ENCODE assay signal across 18 cellular contexts in the genomic region with DNA sequence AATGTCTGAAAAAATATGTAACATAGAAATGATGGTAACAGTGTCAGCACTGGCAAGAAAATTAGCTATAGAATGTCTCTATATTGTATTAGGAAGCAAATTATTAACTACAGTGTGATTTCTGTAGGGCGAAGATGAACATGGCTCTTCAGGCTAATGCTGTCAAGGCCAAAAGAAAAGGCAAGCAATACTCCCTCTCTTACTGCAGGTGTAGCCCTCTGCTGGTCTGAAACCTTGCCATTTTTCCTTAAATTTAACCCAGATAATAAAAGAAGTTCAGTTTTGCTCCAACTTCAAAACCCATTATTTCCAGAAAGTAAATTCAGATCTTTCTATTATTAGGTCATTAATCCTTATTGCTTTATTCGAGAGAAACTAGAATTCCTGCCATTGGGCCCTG.
A peak's percentile ranks its signal among the peaks of the same experiment; 100 is the strongest.
DNase-seq lines count a peak whose midpoint lies in the region; ATAC-seq and TF ChIP-seq lines count a peak whose summit lies in the region.
"Had no signal": no experiment of that assay in that cellular context is flagged by ENCODE, and none has a peak within 500 bp of the region (broad histone marks: within the 10 kb centered on the region; RNA-seq: fewer than 3 reads in every experiment).

No MANE protein-coding gene starts in this region.

- H3K27ac Mint-ChIP-seq in progenitor cell of endocrine pancreas = no peak overlapping the region
- H3K27ac Mint-ChIP-seq in activated CD4-positive, alpha-beta memory T cell treated with anti-CD3 and anti-CD28 coated beads, Interleukin-2, amount 10 ng/mL, durations not matched to agents 7 days and 5 days = no peak overlapping the region
- H3K27ac Mint-ChIP-seq: activated CD4-positive, alpha-beta memory T cell treated with anti-CD3 and anti-CD28 coated beads for 36 hours; activated naive CD8-positive, alpha-beta T cell treated with anti-CD3 and anti-CD28 coated beads, Interleukin-2, amount 50 U/mL, for 24 hours; CD8-positive, alpha-beta memory T cell; stimulated activated naive B cell treated with anti-CD40 and anti-IgM and Interleukin-4, amounts not matched to agents 10 μg/mL and 1 μg/mL and 100 μg/mL, for 72 hours had no signal

- no peak overlapping the region for H3K4me3 Mint-ChIP-seq in progenitor cell of endocrine pancreas (ENCODE audit: low read depth)
- H3K4me3 Mint-ChIP-seq in activated CD4-positive, alpha-beta memory T cell treated with anti-CD3 and anti-CD28 coated beads, Interleukin-2, amount 10 ng/mL, durations not matched to agents 7 days and 5 days = no peak overlapping the region
- H3K4me3 Mint-ChIP-seq: activated CD4-positive, alpha-beta memory T cell treated with anti-CD3 and anti-CD28 coated beads for 36 hours; activated naive CD8-positive, alpha-beta T cell treated with anti-CD3 and anti-CD28 coated beads, Interleukin-2, amount 50 U/mL, for 24 hours; CD8-positive, alpha-beta memory T cell; stimulated activated naive B cell treated with anti-CD40 and anti-IgM and Interleukin-4, amounts not matched to agents 10 μg/mL and 1 μg/mL and 100 μg/mL, for 72 hours had no signal

- no peaks in the 10 kb centered on the region for H3K9me3 Mint-ChIP-seq in progenitor cell of endocrine pancreas (ENCODE audit: low read depth)
- H3K9me3 Mint-ChIP-seq in activated CD4-positive, alpha-beta memory T cell treated with anti-CD3 and anti-CD28 coated beads, Interleukin-2, amount 10 ng/mL, durations not matched to agents 7 days and 5 days = no peaks in the 10 kb centered on the region
- H3K9me3 Mint-ChIP-seq: activated CD4-positive, alpha-beta memory T cell treated with anti-CD3 and anti-CD28 coated beads for 36 hours; activated naive CD8-positive, alpha-beta T cell treated with anti-CD3 and anti-CD28 coated beads, Interleukin-2, amount 50 U/mL, for 24 hours; CD8-positive, alpha-beta memory T cell; stimulated activated naive B cell treated with anti-CD40 and anti-IgM and Interleukin-4, amounts not matched to agents 10 μg/mL and 1 μg/mL and 100 μg/mL, for 72 hours had no signal

- DNase-seq in RKO (ENCODE audit: low spot score) (peak; percentile 23), epithelial cell of esophagus (ENCODE audit: low read depth) (peak; percentile 5), progenitor cell of endocrine pancreas (ENCODE audit: low spot score, unreplicated experiment) (no peak), DMS 273 (lab: John Stamatoyannopoulos, UW; ENCODE audit: unreplicated experiment) (no peak)
- DNase-seq in stimulated activated CD4-positive, alpha-beta T cell treated with anti-CD3 and anti-CD28 coated beads, Interleukin-12 subunit alpha, Interleukin-12 subunit beta, amount 100 ng/mL, for 4 hours = no peak
- no peak for DNase-seq in activated CD4-positive, alpha-beta memory T cell treated with anti-CD3 and anti-CD28 coated beads, Interleukin-2, amount 10 ng/mL, durations not matched to agents 7 days and 5 days
- DNase-seq: activated CD4-positive, alpha-beta memory T cell treated with anti-CD3 and anti-CD28 coated beads for 36 hours; activated naive CD8-positive, alpha-beta T cell treated with anti-CD3 and anti-CD28 coated beads, Interleukin-2, amount 50 U/mL, for 24 hours; CD8-positive, alpha-beta memory T cell; heart right ventricle; NCI-H1694; NCI-H510A; small intestine; stimulated activated naive B cell treated with anti-CD40 and anti-IgM and Interleukin-4, amounts not matched to agents 10 μg/mL and 1 μg/mL and 100 μg/mL, for 72 hours; transverse colon had no signal

- CTCF ChIA-PET in activated CD4-positive, alpha-beta memory T cell treated with anti-CD3 and anti-CD28 coated beads, Interleukin-2, amount 10 ng/mL, durations not matched to agents 7 days and 5 days (lab: Charles Lee) = interaction anchor here (1.4 kb wide), 1 partner anchor 16 kb away, joined by 3 read pairs; no protein-coding TSS in a partner anchor

- H3K27me3 Mint-ChIP-seq in progenitor cell of endocrine pancreas = no peaks in the 10 kb centered on the region
- no peaks in the 10 kb centered on the region for H3K27me3 Mint-ChIP-seq in activated CD4-positive, alpha-beta memory T cell treated with anti-CD3 and anti-CD28 coated beads, Interleukin-2, amount 10 ng/mL, durations not matched to agents 7 days and 5 days
- H3K27me3 Mint-ChIP-seq: activated CD4-positive, alpha-beta memory T cell treated with anti-CD3 and anti-CD28 coated beads for 36 hours; activated naive CD8-positive, alpha-beta T cell treated with anti-CD3 and anti-CD28 coated beads, Interleukin-2, amount 50 U/mL, for 24 hours; CD8-positive, alpha-beta memory T cell; stimulated activated naive B cell treated with anti-CD40 and anti-IgM and Interleukin-4, amounts not matched to agents 10 μg/mL and 1 μg/mL and 100 μg/mL, for 72 hours had no signal

- peaks cover 8% of the 10 kb centered on the region for H3K4me1 Mint-ChIP-seq in progenitor cell of endocrine pancreas (ENCODE audit: low read depth)
- no peaks in the 10 kb centered on the region for H3K4me1 Mint-ChIP-seq in activated CD4-positive, alpha-beta memory T cell treated with anti-CD3 and anti-CD28 coated beads, Interleukin-2, amount 10 ng/mL, durations not matched to agents 7 days and 5 days
- H3K4me1 Mint-ChIP-seq: stimulated activated naive B cell treated with anti-CD40 and anti-IgM and Interleukin-4, amounts not matched to agents 10 μg/mL and 1 μg/mL and 100 μg/mL, for 72 hours had no signal

- no peak for ATAC-seq in GM18909 (IDR thresholded peaks at IDR 0.05; ENCODE audit: poor library complexity, unreplicated experiment)
- ATAC-seq: activated naive CD8-positive, alpha-beta T cell treated with anti-CD3 and anti-CD28 coated beads, Interleukin-2, amount 50 U/mL, for 24 hours; heart right ventricle; stimulated activated naive B cell treated with anti-CD40 and anti-IgM and Interleukin-4, amounts not matched to agents 10 μg/mL and 1 μg/mL and 100 μg/mL, for 72 hours had no signal

- no peak overlapping the region for H3K4me3 ChIP-seq in epithelial cell of esophagus (ENCODE audit: low read length)
- H3K4me3 ChIP-seq: heart right ventricle, SK-N-MC, transverse colon had no signal

- peak; percentile 10 for TF ChIP-seq CTCF in GM12873 (IDR thresholded peaks at IDR 0.05; ENCODE audit: insufficient read depth, low read depth, low read length, missing control alignments)
- TF ChIP-seq CTCF in epithelial cell of esophagus (IDR thresholded peaks at IDR 0.05; ENCODE audit: insufficient read depth, low read depth, low read length, missing control alignments) = peak; percentile 22
- TF ChIP-seq CTCF in progenitor cell of endocrine pancreas (IDR thresholded peaks at IDR 0.05; ENCODE audit: unreplicated experiment) = peak; percentile 38

- peaks cover 4% of the 10 kb centered on the region for H3K36me3 Mint-ChIP-seq in progenitor cell of endocrine pancreas (ENCODE audit: insufficient read depth)
- peaks cover 8% of the 10 kb centered on the region for H3K36me3 Mint-ChIP-seq in activated CD4-positive, alpha-beta memory T cell treated with anti-CD3 and anti-CD28 coated beads, Interleukin-2, amount 10 ng/mL, durations not matched to agents 7 days and 5 days (ENCODE audit: low read depth)

- POLR2A ChIA-PET in activated CD4-positive, alpha-beta memory T cell treated with anti-CD3 and anti-CD28 coated beads, Interleukin-2, amount 10 ng/mL, durations not matched to agents 7 days and 5 days (lab: Charles Lee) = no interaction called here

Comparison
In these comparisons a context has a peak if more than half of its experiments do, and no peak if none do; other contexts are left out.
1. DNase-seq: peak in RKO (single experiment) and epithelial cell of esophagus (single experiment); none in progenitor cell of endocrine pancreas (single experiment), DMS 273 (single experiment), stimulated activated CD4-positive, alpha-beta T cell treated with anti-CD3 and anti-CD28 coated beads, Interleukin-12 subunit alpha, Interleukin-12 subunit beta, amount 100 ng/mL, for 4 hours (single experiment) and activated CD4-positive, alpha-beta memory T cell treated with anti-CD3 and anti-CD28 coated beads, Interleukin-2, amount 10 ng/mL, durations not matched to agents 7 days and 5 days (single experiment).
2. Peak in every context shown above with its lines, with median percentiles within 50 percentile points of each other: CTCF ChIP-seq.